11 cellular contexts compared by ENCODE assay signal in the genomic region with DNA sequence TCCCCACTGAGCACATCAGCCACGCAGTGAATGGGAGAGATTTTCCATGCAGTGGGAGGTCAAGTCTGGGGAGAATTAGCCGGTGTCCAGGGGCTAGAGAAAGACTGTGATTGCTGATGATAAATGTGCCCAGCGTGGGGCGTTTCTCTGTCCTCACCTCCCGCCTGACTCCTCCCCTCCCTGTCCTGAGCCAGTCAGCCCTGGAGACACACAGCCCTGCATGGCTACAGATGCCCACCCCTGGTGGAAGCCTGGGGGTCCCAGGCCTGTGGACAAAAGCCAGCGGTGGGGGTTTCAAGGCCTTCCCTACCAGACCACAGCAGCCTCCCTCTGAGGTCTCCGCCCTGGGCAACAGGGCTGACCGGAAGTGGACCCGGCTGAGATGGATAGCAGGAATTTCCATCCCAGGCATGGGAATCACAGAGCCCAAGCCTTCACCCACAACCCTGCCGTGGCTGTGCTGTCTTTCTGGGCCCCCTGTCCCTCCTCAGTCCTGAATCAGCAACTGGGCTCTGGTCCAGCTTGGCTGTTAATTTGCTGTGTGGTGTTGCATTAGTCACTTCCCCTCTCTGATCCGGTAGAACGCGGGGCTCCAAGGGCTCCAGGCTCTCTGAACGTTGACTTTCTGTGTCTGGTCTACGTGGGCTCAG. TPM values are rescaled to one million over a fixed set of nuclear protein-coding genes. Genes with fewer than 3 reads are reported as not detected.
DNase-seq lines count a peak whose midpoint lies in the region; ATAC-seq and TF ChIP-seq lines count a peak whose summit lies in the region.
"Had no signal": no experiment of that assay in that cellular context is flagged by ENCODE, and none has a peak within 500 bp of the region (broad histone marks: within the 10 kb centered on the region; RNA-seq: fewer than 3 reads in every experiment).

No MANE protein-coding gene starts in this region.

- no peak overlapping the region for H3K27ac ChIP-seq in RWPE2 (ENCODE audit: poor library complexity, severe bottlenecking)
- H3K27ac ChIP-seq: thoracic aorta had no signal

- H3K4me3 ChIP-seq in RWPE2 (ENCODE audit: severe bottlenecking) (no peak overlapping the region), fibroblast of mammary gland (ENCODE audit: control insufficient read depth, low read depth, low read length) (no peak overlapping the region)
- H3K4me3 ChIP-seq: thoracic aorta had no signal

- ATAC-seq in Right ventricle myocardium inferior: no peak
- no peak for ATAC-seq in Right ventricle myocardium superior (ENCODE audit: poor library complexity)
- ATAC-seq in RWPE2 (ENCODE audit: low read depth): peak; percentile 36; the same call in 1 of the 3 replicates
- ATAC-seq in HG03108 (IDR thresholded peaks at IDR 0.05; ENCODE audit: unreplicated experiment): no peak
- no peak for ATAC-seq in GM19463 (IDR thresholded peaks at IDR 0.05; ENCODE audit: unreplicated experiment)
- ATAC-seq: effector memory CD8-positive, alpha-beta T cell had no signal

- no peaks in the 10 kb centered on the region for H3K9me3 ChIP-seq in RWPE2 (ENCODE audit: severe bottlenecking)
- H3K9me3 ChIP-seq: thoracic aorta had no signal

- no peaks in the 10 kb centered on the region for H3K4me1 ChIP-seq in RWPE2 (ENCODE audit: insufficient read depth, poor library complexity, severe bottlenecking)

- no peak for TF ChIP-seq CTCF in RWPE2 (IDR thresholded peaks at IDR 0.05; ENCODE audit: poor library complexity, severe bottlenecking)
- TF ChIP-seq CTCF in fibroblast of mammary gland (conservative IDR thresholded peaks at IDR 0.05; ENCODE audit: control insufficient read depth, insufficient read depth, low read depth, low read length): no peak

- no peaks in the 10 kb centered on the region for H3K36me3 ChIP-seq in RWPE2 (ENCODE audit: low read depth)
- H3K36me3 ChIP-seq: thoracic aorta had no signal

- no peaks in the 10 kb centered on the region for H3K27me3 ChIP-seq in RWPE2 (ENCODE audit: insufficient read depth, poor library complexity, severe bottlenecking)

- DNase-seq in Right ventricle myocardium inferior (ENCODE audit: missing footprints) (peak; percentile 54), Right ventricle myocardium superior (no peak), RWPE2 (ENCODE audit: low spot score) (no peak), fibroblast of mammary gland (ENCODE audit: low read depth) (peak; percentile 88), stromal cell of bone marrow (ENCODE audit: low read depth) (peak; percentile 43), GF-D8 (lab: John Stamatoyannopoulos, UW) (no peak)
- DNase-seq: effector memory CD8-positive, alpha-beta T cell; NCI-H187 had no signal

- intact Hi-C loops in Right ventricle myocardium inferior (cut with DNase I) (no loop called here), Right ventricle myocardium superior (cut with DNase I) (no loop called here)

RNA-seq across cellular contexts. Expression of a gene that starts 46.8 kb away (rescaled TPM):
- total RNA-seq in Right ventricle myocardium inferior (1.8 TPM), Right ventricle myocardium superior (1.8 TPM)

RNA-seq across cellular contexts. Expression of a gene that starts 59.9 kb away (rescaled TPM):
- total RNA-seq in Right ventricle myocardium inferior (13.1 TPM), Right ventricle myocardium superior (12.2 TPM)

Comparison
In these comparisons a context has a peak if more than half of its experiments do, and no peak if none do; other contexts are left out.
1. DNase-seq: peak in Right ventricle myocardium inferior (single experiment), fibroblast of mammary gland (single experiment) and stromal cell of bone marrow (single experiment); none in Right ventricle myocardium superior (single experiment), RWPE2 (single experiment) and GF-D8 (single experiment).